Comparison of ENCODE assay signal across 21 cellular contexts in the genomic region with DNA sequence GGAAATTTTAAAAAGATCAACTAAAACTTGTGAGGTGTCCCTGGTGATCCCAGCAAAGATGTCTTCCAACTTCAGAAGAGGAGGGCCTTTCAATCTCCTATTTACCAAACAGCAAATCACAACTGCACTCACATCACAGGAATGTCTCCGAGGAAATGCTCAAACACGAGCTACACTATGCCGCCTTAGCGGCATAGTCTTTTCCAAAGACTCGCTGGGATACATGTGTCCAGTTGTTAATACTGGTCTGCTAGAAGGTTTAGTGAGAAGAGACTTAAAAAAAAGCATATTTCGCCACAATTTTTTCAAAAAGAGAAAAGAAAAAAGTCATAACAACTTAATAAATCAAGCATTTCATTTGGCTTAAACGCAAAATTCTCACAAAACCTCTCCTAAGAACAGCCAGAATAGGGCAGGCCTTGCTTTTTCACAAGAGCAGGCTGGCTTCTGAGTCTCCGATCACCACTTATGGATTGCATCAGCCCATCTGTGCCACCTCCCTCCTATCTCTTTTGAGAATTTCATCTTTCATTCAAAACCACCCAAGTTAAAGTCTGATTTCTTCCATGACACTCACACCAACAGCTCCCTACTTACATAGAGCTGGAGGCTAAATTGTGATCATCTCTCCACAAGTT.
DNase-seq lines count a peak whose midpoint lies in the region; TF ChIP-seq lines count a peak whose summit lies in the region.
"Had no signal": no experiment of that assay in that cellular context is flagged by ENCODE, and none has a peak within 500 bp of the region (broad histone marks: within the 10 kb centered on the region; RNA-seq: fewer than 3 reads in every experiment).

No MANE protein-coding gene starts in this region.

- TF ChIP-seq CTCF in PC-9 (conservative IDR thresholded peaks at IDR 0.05) (no peak), endothelial cell (IDR thresholded peaks at IDR 0.05; ENCODE audit: unreplicated experiment) (no peak), testis (IDR thresholded peaks at IDR 0.05) (no peak)

- H4K20me1 ChIP-seq in BLaER1 treated with 17β-estradiol and CSF1 and Interleukin-3, amounts not matched to agents 10 nM and 100 nM = peaks cover 0 to 20% (median 0%) of the 10 kb centered on the region in 11 experiments; a peak in 1 of 22 replicates
- H4K20me1 ChIP-seq in PC-9 (ENCODE audit: insufficient read depth) = no peaks in the 10 kb centered on the region

- H3K27ac Mint-ChIP-seq in endothelial cell (ENCODE audit: unreplicated experiment) = no peak overlapping the region
- H3K27ac Mint-ChIP-seq: activated naive CD8-positive, alpha-beta T cell treated with anti-CD3 and anti-CD28 coated beads, Interleukin-2, amount 10 ng/mL, durations not matched to agents 7 days and 5 days; naive thymus-derived CD8-positive, alpha-beta T cell; T-helper 2 cell treated with Interferon-gamma antibody and Interleukin-4, amounts not matched to agents 5 μg/mL and 100 μg/mL, for 36 hours had no signal

- H3K36me3 Mint-ChIP-seq in endothelial cell (ENCODE audit: low read depth, unreplicated experiment) = peaks cover 40% of the 10 kb centered on the region

- no TSS peak for BruUV-seq in PC-9 (replicated peaks; lab: Mats Ljungman, UMichigan)

- peaks cover 73% of the 10 kb centered on the region for H3K79me2 ChIP-seq in PC-9 (ENCODE audit: low read depth)
- H3K79me2 ChIP-seq in trophoblast cell (ENCODE audit: control insufficient read depth, insufficient read depth, low read length, poor library complexity) = peaks cover 3% of the 10 kb centered on the region

- no peaks in the 10 kb centered on the region for H3K9me2 ChIP-seq in PC-9 (ENCODE audit: insufficient read depth)

- intact Hi-C loops in PC-9 (cut with micrococcal nuclease; ENCODE audit: unreplicated experiment) = no loop called here
- intact Hi-C loops in testis (cut with DNase I; ENCODE audit: low total_unique reads) = no loop called here

- no peak overlapping the region for H3K23ac ChIP-seq in trophoblast cell (ENCODE audit: low read length)

- no peaks in the 10 kb centered on the region for H3K9me3 Mint-ChIP-seq in endothelial cell (ENCODE audit: unreplicated experiment)
- H3K9me3 Mint-ChIP-seq: activated naive CD8-positive, alpha-beta T cell treated with anti-CD3 and anti-CD28 coated beads, Interleukin-2, amount 10 ng/mL, durations not matched to agents 7 days and 5 days; T-helper 2 cell treated with Interferon-gamma antibody and Interleukin-4, amounts not matched to agents 5 μg/mL and 100 μg/mL, for 36 hours had no signal

- H3K27ac ChIP-seq in BLaER1 treated with 17β-estradiol and CSF1 and Interleukin-3, amounts not matched to agents 10 nM and 100 nM = peak overlapping the region in 7 of 11 experiments; percentile 2 to 25 (median 17); a peak in 8 of 22 replicates
- H3K27ac ChIP-seq in PC-9 (peak overlapping the region; percentile 41; the same call in 1 of the 2 replicates), trophoblast cell (ENCODE audit: low read depth, low read length) (no peak overlapping the region), testis (no peak overlapping the region)
- H3K27ac ChIP-seq: SJCRH30 had no signal

- peak overlapping the region; percentile 21 for H4K91ac ChIP-seq in trophoblast cell (ENCODE audit: low read depth, low read length)

- no peak overlapping the region for H2BK12ac ChIP-seq in trophoblast cell (ENCODE audit: low read length)

- H3K14ac ChIP-seq in trophoblast cell (ENCODE audit: low read length) = no peak overlapping the region

- peak overlapping the region; percentile 1 for H3K4me3 Mint-ChIP-seq in endothelial cell (ENCODE audit: unreplicated experiment)
- H3K4me3 Mint-ChIP-seq: activated naive CD8-positive, alpha-beta T cell treated with anti-CD3 and anti-CD28 coated beads, Interleukin-2, amount 10 ng/mL, durations not matched to agents 7 days and 5 days; naive thymus-derived CD8-positive, alpha-beta T cell; T-helper 2 cell treated with Interferon-gamma antibody and Interleukin-4, amounts not matched to agents 5 μg/mL and 100 μg/mL, for 36 hours had no signal

- H3K4me2 ChIP-seq in BLaER1 treated with 17β-estradiol and CSF1 and Interleukin-3, amounts not matched to agents 10 nM and 100 nM = no peak overlapping the region
- no peak overlapping the region for H3K4me2 ChIP-seq in PC-9
- H3K4me2 ChIP-seq in trophoblast cell (ENCODE audit: low read length) = no peak overlapping the region

- no peak overlapping the region for H3K4ac ChIP-seq in trophoblast cell (ENCODE audit: low read depth, low read length)

- CTCF ChIA-PET in PC-9 (lab: Charles Lee) = interaction anchor here (0.6 kb wide), 1 partner anchor 20 kb away, joined by 3 read pairs; no protein-coding TSS in a partner anchor

- peaks cover 13% of the 10 kb centered on the region for H3K79me1 ChIP-seq in trophoblast cell (ENCODE audit: low read length)

- no peak overlapping the region for H4K8ac ChIP-seq in trophoblast cell (ENCODE audit: low read depth, low read length)

- DNase-seq in PC-9 (no peak), endothelial cell (ENCODE audit: low spot score) (no peak), trophoblast cell (no peak), globus pallidus (ENCODE audit: low spot score) (no peak), testis (no peak)
- DNase-seq in activated CD8-positive, alpha-beta memory T cell treated with anti-CD3 and anti-CD28 coated beads for 24 hours = no peak
- no peak for DNase-seq in activated CD4-positive, CD25-positive, alpha-beta regulatory T cell (lab: John Stamatoyannopoulos, UW)
- DNase-seq: activated CD8-positive, alpha-beta memory T cell treated with anti-CD3 and anti-CD28 coated beads, Interleukin-2, amount 50 U/mL, for 48 hours; activated naive CD8-positive, alpha-beta T cell treated with anti-CD3 and anti-CD28 coated beads, Interleukin-2, amount 10 ng/mL, durations not matched to agents 7 days and 5 days; AML-193; effector CD8-positive, alpha-beta T cell; foreskin fibroblast; MV-4-11; naive thymus-derived CD8-positive, alpha-beta T cell; NCI-H2029 treated with DMSO at 0.1 percent for 48 hours; NCI-H526 treated with DMSO at 0.1 percent for 48 hours; OCI-M1; SJCRH30; stomach had no signal

- H3K4me3 ChIP-seq in BLaER1 treated with 17β-estradiol and CSF1 and Interleukin-3, amounts not matched to agents 10 nM and 100 nM = no peak overlapping the region
- no peak overlapping the region for H3K4me3 ChIP-seq in PC-9
- no peak overlapping the region for H3K4me3 ChIP-seq in trophoblast cell (ENCODE audit: low read depth, low read length)
- no peak overlapping the region for H3K4me3 ChIP-seq in testis
- H3K4me3 ChIP-seq: SJCRH30, stomach had no signal

- H3K27me3 ChIP-seq in BLaER1 treated with 17β-estradiol and CSF1 and Interleukin-3, amounts not matched to agents 10 nM and 100 nM = no peaks in the 10 kb centered on the region
- H3K27me3 ChIP-seq in PC-9 (ENCODE audit: insufficient read depth, low read depth) (no peaks in the 10 kb centered on the region), trophoblast cell (ENCODE audit: insufficient read depth, low read length) (no peaks in the 10 kb centered on the region), testis (no peaks in the 10 kb centered on the region)
- H3K27me3 ChIP-seq: SJCRH30, stomach had no signal

- H3F3A ChIP-seq in PC-9 (ENCODE audit: insufficient read depth, low read depth) = peaks cover 62% of the 10 kb centered on the region

- H2AK5ac ChIP-seq in trophoblast cell (ENCODE audit: low read length) = no peak overlapping the region

- H3K18ac ChIP-seq in trophoblast cell (ENCODE audit: low read length) = no peak overlapping the region

- no peak overlapping the region for H4K12ac ChIP-seq in trophoblast cell (ENCODE audit: low read depth, low read length)

- peaks cover 8 to 67% (median 30%) of the 10 kb centered on the region in 10 experiments; a peak in 18 of 20 replicates for H3K4me1 ChIP-seq in BLaER1 treated with 17β-estradiol and CSF1 and Interleukin-3, amounts not matched to agents 10 nM and 100 nM
- H3K4me1 ChIP-seq in PC-9 (replicated peaks; ENCODE audit: insufficient read depth) (peaks cover 73% of the 10 kb centered on the region), trophoblast cell (ENCODE audit: control insufficient read depth in 1 of 2, insufficient read depth in 2 of 2, low read length in 2 of 2) (peaks cover 18 to 23% of the 10 kb centered on the region in 2 experiments), testis (no peaks in the 10 kb centered on the region)
- H3K4me1 ChIP-seq: SJCRH30 had no signal

- no peak overlapping the region for H2BK120ac ChIP-seq in trophoblast cell (ENCODE audit: insufficient read depth, low read length, poor library complexity)

- H2AFZ ChIP-seq in PC-9 = no peak overlapping the region
- no peak overlapping the region for H2AFZ ChIP-seq in trophoblast cell (ENCODE audit: insufficient read depth, low read length, poor library complexity)

- H3K9me3 ChIP-seq in BLaER1 treated with 17β-estradiol and CSF1 and Interleukin-3, amounts not matched to agents 10 nM and 100 nM (replicated peaks in 1 of 11) = peaks cover 0 to 14% (median 10%) of the 10 kb centered on the region in 11 experiments; a peak in 18 of 22 replicates
- H3K9me3 ChIP-seq in PC-9 (ENCODE audit: insufficient read depth, low read depth) (no peaks in the 10 kb centered on the region), trophoblast cell (ENCODE audit: insufficient read depth, low read depth, low read length) (peaks cover 4% of the 10 kb centered on the region), testis (no peaks in the 10 kb centered on the region)
- H3K9me3 ChIP-seq: stomach had no signal

- POLR2A ChIA-PET in PC-9 (lab: Charles Lee; ENCODE audit: unreplicated experiment) = no interaction called here

- H3K9ac ChIP-seq in BLaER1 treated with 17β-estradiol and CSF1 and Interleukin-3, amounts not matched to agents 10 nM and 100 nM = no peak overlapping the region; a peak in 1 of 22 replicates
- no peak overlapping the region for H3K9ac ChIP-seq in trophoblast cell (ENCODE audit: low read length)

- peaks cover 16 to 95% (median 60%) of the 10 kb centered on the region in 11 experiments; a peak in 21 of 22 replicates for H3K36me3 ChIP-seq in BLaER1 treated with 17β-estradiol and CSF1 and Interleukin-3, amounts not matched to agents 10 nM and 100 nM
- H3K36me3 ChIP-seq in PC-9 (ENCODE audit: low read depth) (peaks cover 32% of the 10 kb centered on the region), trophoblast cell (ENCODE audit: control insufficient read depth in 1 of 2, insufficient read depth in 2 of 2, low read length in 2 of 2) (peaks cover 17 to 27% of the 10 kb centered on the region in 2 experiments), testis (ENCODE audit: low read depth, missing control alignments) (no peaks in the 10 kb centered on the region)

- WGBS in trophoblast cell (ENCODE audit: extremely low coverage, insufficient coverage, insufficient read length) = no CpG with 5 or more reads among the region's 8 CpGs
- WGBS in testis, 2 donors = 94 to 96% methylated on average over 8 of the region's 8 CpGs

- TF ChIP-seq POLR2A in testis (IDR thresholded peaks at IDR 0.05) = no peak

- peaks cover 10% of the 10 kb centered on the region for H3K4me1 Mint-ChIP-seq in endothelial cell (ENCODE audit: unreplicated experiment)

- no peak overlapping the region for H2BK5ac ChIP-seq in trophoblast cell (ENCODE audit: low read depth, low read length, poor library complexity)

- peaks cover 4% of the 10 kb centered on the region for H3K27me3 Mint-ChIP-seq in endothelial cell (ENCODE audit: unreplicated experiment)
- H3K27me3 Mint-ChIP-seq: activated naive CD8-positive, alpha-beta T cell treated with anti-CD3 and anti-CD28 coated beads, Interleukin-2, amount 10 ng/mL, durations not matched to agents 7 days and 5 days; naive thymus-derived CD8-positive, alpha-beta T cell had no signal

Comparison
In these comparisons a context has a peak if more than half of its experiments do, and no peak if none do; other contexts are left out.
1. H3K27ac ChIP-seq: peak in BLaER1 treated with 17β-estradiol and CSF1 and Interleukin-3, amounts not matched to agents 10 nM and 100 nM (7 of 11) and PC-9 (single experiment); none in trophoblast cell (single experiment) and testis (0 of 2).